ENCODE assay signal across 25 cellular contexts in genomic region chr7:744854-745430, GRCh38. TPM values are rescaled to one million over a fixed set of nuclear protein-coding genes. Genes with fewer than 3 reads are reported as not detected.
A peak's percentile ranks its signal among the peaks of the same experiment; 100 is the strongest.
DNase-seq lines count a peak whose midpoint lies in the region; ATAC-seq, FAIRE-seq and TF ChIP-seq lines count a peak whose summit lies in the region.
"Had no signal": no experiment of that assay in that cellular context is flagged by ENCODE, and none has a peak within 500 bp of the region (broad histone marks: within the 10 kb centered on the region; RNA-seq: fewer than 3 reads in every experiment).

No MANE protein-coding gene starts in this region.

- H2AFZ ChIP-seq in SK-N-SH (ENCODE audit: low read depth): no peak overlapping the region

- peak; percentile 30 for DNase-seq in SK-N-SH
- DNase-seq in WERI-Rb-1: peak; percentile 5
- peak; percentile 19 for DNase-seq in kidney
- peak; percentile 24 for DNase-seq in posterior vena cava (ENCODE audit: low spot score)
- DNase-seq in NCI-H510A (lab: John Stamatoyannopoulos, UW): no peak
- DNase-seq: CD8-positive, alpha-beta T cell; H9; HFFc6; KBM-7; MM.1S; NCI-H1048; NCI-H1436; NCI-H1930; NCI-H510A treated with DMSO at 0.1 percent for 48 hours; NCI-H774; NK-92 treated with Interleukin-12 subunit alpha and Interleukin-12 subunit beta, amount 100 ng/mL, for 24 hours; SJCRH30 had no signal

- H3K9me2 ChIP-seq in SK-N-SH: no peaks in the 10 kb centered on the region

- CTCF ChIA-PET in SK-N-SH (lab: Yijun Ruan, JAX): no interaction called here

- H3K9me3 ChIP-seq in SK-N-SH: no peaks in the 10 kb centered on the region
- H3K9me3 ChIP-seq in WERI-Rb-1 (ENCODE audit: severe bottlenecking): peaks cover 3% of the 10 kb centered on the region
- no peaks in the 10 kb centered on the region for H3K9me3 ChIP-seq in kidney (ENCODE audit: control insufficient read depth in 1 of 2, low read length in 2 of 2)
- H3K9me3 ChIP-seq: BLaER1 treated with 17β-estradiol and CSF1 and Interleukin-3, amounts not matched to agents 10 nM and 100 nM; SJCRH30 had no signal

- no peak overlapping the region for H3K4me3 ChIP-seq in SK-N-SH (ENCODE audit: low read depth in 2 of 2, low read length in 1 of 2)
- no peak overlapping the region for H3K4me3 ChIP-seq in WERI-Rb-1 (ENCODE audit: low read depth, low read length)
- H3K4me3 ChIP-seq in kidney (ENCODE audit: low read length in 2 of 2): no peak overlapping the region
- H3K4me3 ChIP-seq: BLaER1 treated with 17β-estradiol and CSF1 and Interleukin-3, amounts not matched to agents 10 nM and 100 nM; SJCRH30 had no signal

- H3K27me3 ChIP-seq in SK-N-SH (ENCODE audit: insufficient read depth) (no peaks in the 10 kb centered on the region), WERI-Rb-1 (ENCODE audit: insufficient read depth, low read depth, severe bottlenecking) (no peaks in the 10 kb centered on the region)
- H3K27me3 ChIP-seq: BLaER1 treated with 17β-estradiol and CSF1 and Interleukin-3, amounts not matched to agents 10 nM and 100 nM; SJCRH30 had no signal

- H3K36me3 ChIP-seq in SK-N-SH (replicated peaks in 1 of 2; ENCODE audit: control insufficient read depth in 1 of 2, insufficient read depth in 2 of 2, low read length in 1 of 2) (peaks cover 22 to 40% of the 10 kb centered on the region in 2 experiments), WERI-Rb-1 (peaks cover 38% of the 10 kb centered on the region), kidney (ENCODE audit: control insufficient read depth in 1 of 2, insufficient read depth in 2 of 2, low read length in 2 of 2) (peaks cover 12 to 19% of the 10 kb centered on the region in 2 donors)
- H3K36me3 ChIP-seq: SJCRH30 had no signal

- POLR2A ChIA-PET in SK-N-SH (lab: Yijun Ruan, JAX): no interaction called here

- intact Hi-C loops in kidney (cut with DNase I): no loop called here
- intact Hi-C loops in posterior vena cava (cut with DNase I): no loop called here

- H3K27ac ChIP-seq in SK-N-SH (ENCODE audit: low read depth in 2 of 2, low read length in 1 of 2) (no peak overlapping the region), WERI-Rb-1 (no peak overlapping the region), kidney (ENCODE audit: low read depth in 2 of 2, low read length in 2 of 2) (no peak overlapping the region)
- H3K27ac ChIP-seq: 22Rv1; BLaER1 treated with 17β-estradiol and CSF1 and Interleukin-3, amounts not matched to agents 10 nM and 100 nM; HL-60; SJCRH30 had no signal

- peaks cover 10% of the 10 kb centered on the region for H3F3A ChIP-seq in SK-N-SH (replicated peaks; ENCODE audit: insufficient read depth)

- ATAC-seq in SK-N-SH treated with all-trans-retinoic acid at 6 μM for 48 hours (no peak), HG02840 (IDR thresholded peaks at IDR 0.05; ENCODE audit: low FRiP score, unreplicated experiment) (no peak), GM18873 (IDR thresholded peaks at IDR 0.05; ENCODE audit: low FRiP score, unreplicated experiment) (no peak)
- ATAC-seq: CD8-positive, alpha-beta T cell; Panc1 had no signal

- FAIRE-seq in kidney (lab: Jason Lieb, UNC): no peak
- FAIRE-seq: G401.6 had no signal

- H3K4me2 ChIP-seq in SK-N-SH: no peak overlapping the region
- H3K4me2 ChIP-seq: BLaER1 treated with 17β-estradiol and CSF1 and Interleukin-3, amounts not matched to agents 10 nM and 100 nM had no signal

- H3K9ac ChIP-seq in SK-N-SH (no peak overlapping the region), kidney (ENCODE audit: low read length in 2 of 2) (no peak overlapping the region)
- H3K9ac ChIP-seq: BLaER1 treated with 17β-estradiol and CSF1 and Interleukin-3, amounts not matched to agents 10 nM and 100 nM had no signal

- H4K20me1 ChIP-seq in SK-N-SH (ENCODE audit: insufficient read depth): peaks cover 13% of the 10 kb centered on the region; the same call in 1 of the 2 replicates

- TF ChIP-seq RAD21 in SK-N-SH (IDR thresholded peaks at IDR 0.05; ENCODE audit: low read length): no peak

- H3K79me2 ChIP-seq in SK-N-SH (ENCODE audit: insufficient read depth): peaks cover 38% of the 10 kb centered on the region

- H3K4me1 ChIP-seq in SK-N-SH (ENCODE audit: control insufficient read depth in 1 of 2, insufficient read depth in 2 of 2, low read depth in 1 of 2, low read length in 1 of 2): peaks cover 0 to 18% of the 10 kb centered on the region in 2 experiments; a peak in 2 of 4 replicates
- no peaks in the 10 kb centered on the region for H3K4me1 ChIP-seq in kidney (ENCODE audit: control insufficient read depth in 1 of 2, insufficient read depth in 1 of 2, low read depth in 1 of 2, low read length in 2 of 2)
- H3K4me1 ChIP-seq: SJCRH30 had no signal

- 96% methylated on average over 20 of the region's 20 CpGs for WGBS in SK-N-SH (ENCODE audit: low lambda C conversion rate)

- no peak for TF ChIP-seq CTCF in SK-N-SH (IDR thresholded peaks at IDR 0.05)
- no peak for TF ChIP-seq CTCF in WERI-Rb-1 (IDR thresholded peaks at IDR 0.05; ENCODE audit: low read depth, low read length)
- no peak for TF ChIP-seq CTCF in kidney (IDR thresholded peaks at IDR 0.05; ENCODE audit: borderline replicate concordance, extremely low read depth, insufficient read depth)

- TF ChIP-seq EP300 in SK-N-SH (IDR thresholded peaks at IDR 0.05; ENCODE audit: borderline replicate concordance in 1 of 2, low read depth in 1 of 2, low read length in 1 of 2): no peak

TF ChIP-seq in SK-N-SH, 30 proteins besides CTCF, POLR2A, EP300 and RAD21:
- TF ChIP-seq RXRA (IDR thresholded peaks at IDR 0.05; ENCODE audit: borderline replicate concordance, low read depth): no peak
- no peak for TF ChIP-seq USF2 (IDR thresholded peaks at IDR 0.05; ENCODE audit: borderline replicate concordance, low read depth, low read length)
- TF ChIP-seq EZH2phosphoT487 (IDR thresholded peaks at IDR 0.05; ENCODE audit: borderline replicate concordance, low read depth): no peak
- TF ChIP-seq RFX5 (IDR thresholded peaks at IDR 0.05; ENCODE audit: low read length): no peak
- TF ChIP-seq SMC3 (IDR thresholded peaks at IDR 0.05; ENCODE audit: low read depth, low read length): no peak
- no peak for TF ChIP-seq YY1 (IDR thresholded peaks at IDR 0.05; ENCODE audit: low read depth)
- TF ChIP-seq FOXM1 (IDR thresholded peaks at IDR 0.05; ENCODE audit: low read depth): no peak
TF ChIP-seq in SK-N-SH: peak in this region for 0.

TF ChIP-seq in SK-N-SH treated with all-trans-retinoic acid at 6 μM for 48 hours, 23 proteins besides CTCF, POLR2A, EP300 and RAD21:
- TF ChIP-seq CREB5 (CRISPR knock-in tag; IDR thresholded peaks at IDR 0.05; ENCODE audit: low read depth): no peak

RNA-seq across cellular contexts. Expression of gene PRKAR1B, which starts 17.9 kb away (rescaled TPM):
- polyA plus RNA-seq in SK-N-SH (2012; rRNA removed): 50.5 and 63.7 TPM in 2 replicates
- 43.8 and 69.6 TPM in 2 replicates for polyA plus RNA-seq in SK-N-SH (2012; cell fraction: cytosol; rRNA removed)
- 55.8 and 70.9 TPM in 2 replicates for polyA plus RNA-seq in SK-N-SH (2012; cell fraction: nucleus; rRNA removed)
- 15.9 TPM for total RNA-seq in kidney
- polyA plus RNA-seq in kidney (ENCODE audit: insufficient read depth, low read depth, low replicate concordance): 21.4 TPM
- total RNA-seq in posterior vena cava: 10 to 100 TPM; 10.1 TPM

RNA-seq across cellular contexts. Expression of gene DNAAF5, which starts 18.4 kb away (rescaled TPM):
- 51.8 and 58.5 TPM in 2 replicates for polyA plus RNA-seq in SK-N-SH (2012; rRNA removed)
- polyA plus RNA-seq in SK-N-SH (2012; cell fraction: cytosol; rRNA removed): 29.0 and 41.8 TPM in 2 replicates
- 74.3 and 79.4 TPM in 2 replicates for polyA plus RNA-seq in SK-N-SH (2012; cell fraction: nucleus; rRNA removed)
- total RNA-seq in kidney: 29.7 TPM
- polyA plus RNA-seq in kidney (ENCODE audit: insufficient read depth, low read depth, low replicate concordance): 11.6 TPM
- total RNA-seq in posterior vena cava: 10 to 100 TPM; 12.6 to 16.9 TPM
